In the genomic region with DNA sequence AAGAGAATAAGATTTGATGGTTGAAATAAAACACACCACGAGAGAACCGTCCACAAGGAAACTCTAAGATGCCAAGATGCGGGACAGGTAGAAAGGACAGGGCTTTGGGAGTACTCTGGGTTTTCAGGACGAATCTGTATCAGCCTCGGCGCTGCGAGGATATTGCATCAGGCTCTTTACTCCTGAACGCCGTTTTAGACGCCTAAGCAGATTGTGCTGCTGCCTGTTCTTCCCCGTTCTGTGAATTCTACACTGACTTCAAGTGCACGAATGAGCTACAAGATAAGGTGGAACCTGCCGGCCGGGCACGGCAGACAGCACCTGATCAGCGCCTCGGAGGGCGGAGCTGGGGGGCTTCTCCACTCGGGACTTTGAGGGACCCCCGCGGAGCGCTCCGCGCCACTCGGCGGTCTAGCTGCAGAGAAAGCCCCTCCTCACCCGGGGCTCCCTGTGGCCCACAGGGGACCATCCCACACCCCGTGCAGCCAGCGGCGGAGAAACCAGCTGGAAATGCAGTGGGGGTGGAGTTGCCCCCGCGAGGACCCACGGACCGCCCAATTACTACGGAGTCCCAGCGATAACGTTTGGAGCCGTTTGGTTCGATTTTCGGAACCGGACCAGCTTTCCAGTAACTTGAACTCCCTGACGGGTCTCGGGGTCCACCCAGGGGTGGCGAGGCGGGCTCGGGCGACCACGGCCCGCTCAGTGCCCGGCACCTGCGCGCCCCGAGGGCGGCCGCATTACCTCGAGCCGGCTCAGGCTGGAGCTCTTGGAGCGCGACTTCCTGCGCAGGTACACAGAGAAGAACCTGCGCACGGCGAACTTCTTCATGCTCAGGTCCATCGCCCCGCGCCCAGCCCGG, we compare ENCODE assay signal across 8 cellular contexts. TPM values are rescaled to one million over a fixed set of nuclear protein-coding genes. Genes with fewer than 3 reads are reported as not detected.
DNase-seq lines count a peak whose midpoint lies in the region; ATAC-seq and TF ChIP-seq lines count a peak whose summit lies in the region.

No MANE protein-coding gene starts in this region.

- H3K9me3 ChIP-seq in HCT116 (ENCODE audit: control insufficient read depth in 1 of 2, insufficient read depth in 1 of 2, low read depth in 1 of 2, low read length in 2 of 2): no peaks in the 10 kb centered on the region

- no peaks in the 10 kb centered on the region for H3K36me3 ChIP-seq in HCT116 (ENCODE audit: control insufficient read depth in 1 of 2, insufficient read depth in 2 of 2, low read length in 2 of 2)

- H3K4me1 Mint-ChIP-seq in activated T-helper 17 cell treated with anti-CD3 and anti-CD28 coated beads, Interleukin-2, amount 50 U/mL, for 72 hours: peaks cover 11% of the 10 kb centered on the region
- H3K4me1 Mint-ChIP-seq in osteocyte (ENCODE audit: unreplicated experiment): peaks cover 55% of the 10 kb centered on the region

- peak overlapping the region; percentile 89 for H3K4me2 ChIP-seq in HCT116 (ENCODE audit: low read length)

- BruUV-seq in HCT116 (replicated peaks; lab: Mats Ljungman, UMichigan): no TSS peak

- TF ChIP-seq CTCF in HCT116 (IDR thresholded peaks at IDR 0.05 in 2 of 3, conservative IDR thresholded peaks at IDR 0.05 in 1 of 3; ENCODE audit: borderline replicate concordance in 1 of 3, insufficient read depth in 1 of 3, low read depth in 2 of 3, low read length in 2 of 3): no peak
- no peak for TF ChIP-seq CTCF in foreskin fibroblast (IDR thresholded peaks at IDR 0.05; ENCODE audit: low read depth, low read length)
- no peak for TF ChIP-seq CTCF in osteocyte (IDR thresholded peaks at IDR 0.05)

- intact Hi-C loops in HCT116 (cut with micrococcal nuclease): loop anchor here (5.0 kb wide), 2 partner anchors 94 to 109 kb away; no protein-coding TSS in a partner anchor

- TF ChIP-seq POLR2A in HCT116 (IDR thresholded peaks at IDR 0.05; ENCODE audit: borderline replicate concordance, extremely low read depth, insufficient read depth, insufficient read length): no peak

- H3K4me3 ChIP-seq in HCT116 (replicated peaks in 1 of 2; ENCODE audit: low read depth in 1 of 2, low read length in 2 of 2): peak overlapping the region; percentile 48 to 64
- peak overlapping the region; percentile 83 for H3K4me3 ChIP-seq in foreskin fibroblast (ENCODE audit: low read depth in 1 of 2, low read length in 2 of 2)

- H3K4me3 Mint-ChIP-seq in activated T-helper 17 cell treated with anti-CD3 and anti-CD28 coated beads, Interleukin-2, amount 50 U/mL, for 72 hours: peak overlapping the region; percentile 84
- H3K4me3 Mint-ChIP-seq in osteocyte (ENCODE audit: unreplicated experiment): peak overlapping the region; percentile 81

- H3K9me2 ChIP-seq in HCT116 (ENCODE audit: insufficient read depth): no peaks in the 10 kb centered on the region

- no peaks in the 10 kb centered on the region for H4K20me1 ChIP-seq in HCT116 (ENCODE audit: insufficient read depth)

- CTCF ChIA-PET in HCT116 (lab: Charles Lee): no interaction called here

- TF ChIP-seq RAD21 in HCT116 (IDR thresholded peaks at IDR 0.05; ENCODE audit: low read depth): no peak

- peak overlapping the region; percentile 52 for H3K9ac ChIP-seq in HCT116 (ENCODE audit: low read length)

- no peak overlapping the region for H3K27ac Mint-ChIP-seq in activated T-helper 17 cell treated with anti-CD3 and anti-CD28 coated beads, Interleukin-2, amount 50 U/mL, for 72 hours
- peak overlapping the region; percentile 93 for H3K27ac Mint-ChIP-seq in osteocyte (ENCODE audit: unreplicated experiment)

- peaks cover 26% of the 10 kb centered on the region for H3K27me3 Mint-ChIP-seq in activated T-helper 17 cell treated with anti-CD3 and anti-CD28 coated beads, Interleukin-2, amount 50 U/mL, for 72 hours
- no peaks in the 10 kb centered on the region for H3K27me3 Mint-ChIP-seq in osteocyte (ENCODE audit: unreplicated experiment)

- H3K36me3 Mint-ChIP-seq in activated T-helper 17 cell treated with anti-CD3 and anti-CD28 coated beads, Interleukin-2, amount 50 U/mL, for 72 hours (ENCODE audit: low read depth): no peaks in the 10 kb centered on the region
- H3K36me3 Mint-ChIP-seq in osteocyte (ENCODE audit: unreplicated experiment): no peaks in the 10 kb centered on the region

- peaks cover 9 to 32% of the 10 kb centered on the region in 2 experiments; a peak in 3 of 4 replicates for H3K4me1 ChIP-seq in HCT116 (ENCODE audit: control insufficient read depth in 1 of 2, insufficient read depth in 2 of 2, low read length in 2 of 2)

- peak overlapping the region; percentile 29; the same call in 1 of the 2 replicates for H3K27ac ChIP-seq in HCT116 (ENCODE audit: low read depth, low read length)

- peak; percentile 53 for DNase-seq in DMS79 (lab: John Stamatoyannopoulos, UW)
- DNase-seq in HCT116 (ENCODE audit: low read depth, low spot score): no peak
- DNase-seq in NCI-H226: peak; percentile 14
- DNase-seq in foreskin fibroblast: peak in 1 of 2 donors; percentile 67
- no peak for DNase-seq in osteocyte (ENCODE audit: extremely low spot score, unreplicated experiment)
- no peak for DNase-seq in T1000 (lab: John Stamatoyannopoulos, UW)

- H2AFZ ChIP-seq in HCT116 (ENCODE audit: low read depth, low read length, poor library complexity, severe bottlenecking): no peak overlapping the region

- ATAC-seq in HCT116 (peak; percentile 19), HG02642 (IDR thresholded peaks at IDR 0.05; ENCODE audit: poor library complexity, unreplicated experiment) (no peak)
- ATAC-seq in activated T-helper 17 cell treated with anti-CD3 and anti-CD28 coated beads, Interleukin-2, amount 50 U/mL, for 72 hours (replicated peaks): peak; percentile 4

- POLR2A ChIA-PET in HCT116 (lab: Charles Lee): no interaction called here

- RAD21 ChIA-PET in HCT116 (lab: Charles Lee; ENCODE audit: low non-redundant PET in 1 of 2, low total read pairs in 2 of 2, uncharacterized antibody in 2 of 2, unreplicated experiment in 2 of 2): no interaction called here

- H3K79me2 ChIP-seq in HCT116 (ENCODE audit: insufficient read depth, low read length): no peaks in the 10 kb centered on the region

- H3K9me3 Mint-ChIP-seq in activated T-helper 17 cell treated with anti-CD3 and anti-CD28 coated beads, Interleukin-2, amount 50 U/mL, for 72 hours: no peaks in the 10 kb centered on the region
- no peaks in the 10 kb centered on the region for H3K9me3 Mint-ChIP-seq in osteocyte (ENCODE audit: unreplicated experiment)

- no peaks in the 10 kb centered on the region for H3K27me3 ChIP-seq in HCT116 (ENCODE audit: insufficient read depth, low read length)

TF ChIP-seq in HCT116, 20 proteins besides CTCF, POLR2A, EP300 and RAD21:
- TF ChIP-seq, protein P1, sequence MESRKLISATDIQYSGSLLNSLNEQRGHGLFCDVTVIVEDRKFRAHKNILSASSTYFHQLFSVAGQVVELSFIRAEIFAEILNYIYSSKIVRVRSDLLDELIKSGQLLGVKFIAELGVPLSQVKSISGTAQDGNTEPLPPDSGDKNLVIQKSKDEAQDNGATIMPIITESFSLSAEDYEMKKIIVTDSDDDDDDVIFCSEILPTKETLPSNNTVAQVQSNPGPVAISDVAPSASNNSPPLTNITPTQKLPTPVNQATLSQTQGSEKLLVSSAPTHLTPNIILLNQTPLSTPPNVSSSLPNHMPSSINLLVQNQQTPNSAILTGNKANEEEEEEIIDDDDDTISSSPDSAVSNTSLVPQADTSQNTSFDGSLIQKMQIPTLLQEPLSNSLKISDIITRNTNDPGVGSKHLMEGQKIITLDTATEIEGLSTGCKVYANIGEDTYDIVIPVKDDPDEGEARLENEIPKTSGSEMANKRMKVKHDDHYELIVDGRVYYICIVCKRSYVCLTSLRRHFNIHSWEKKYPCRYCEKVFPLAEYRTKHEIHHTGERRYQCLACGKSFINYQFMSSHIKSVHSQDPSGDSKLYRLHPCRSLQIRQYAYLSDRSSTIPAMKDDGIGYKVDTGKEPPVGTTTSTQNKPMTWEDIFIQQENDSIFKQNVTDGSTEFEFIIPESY (IDR thresholded peaks at IDR 0.05; ENCODE audit: extremely low read depth, insufficient replicate concordance, low read length): no peak
- TF ChIP-seq MAX (IDR thresholded peaks at IDR 0.05) (no peak), SIN3A (IDR thresholded peaks at IDR 0.05; ENCODE audit: low read depth) (no peak), ATF3 (IDR thresholded peaks at IDR 0.05) (no peak)

RNA-seq across cellular contexts. Expression of gene RPS6KA2, which starts 0.6 kb away (rescaled TPM):
- 8.5 TPM for total RNA-seq in HCT116 (2021; ENCODE audit: unreplicated experiment)
- polyA plus RNA-seq in HCT116 (2012): 4.9 and 5.5 TPM in 2 replicates
- 1 to 10 TPM; 1.3 to 1.5 TPM for total RNA-seq in activated T-helper 17 cell treated with anti-CD3 and anti-CD28 coated beads, Interleukin-2, amount 50 U/mL, for 72 hours
- total RNA-seq in osteocyte: 89.9 and 102 TPM in 2 replicates

RNA-seq across cellular contexts. Expression of gene RAMACL, which starts 39.9 kb away (rescaled TPM):
- 0.15 TPM for total RNA-seq in HCT116 (2021; ENCODE audit: unreplicated experiment)
- 0.05 and 0.08 TPM in 2 replicates for polyA plus RNA-seq in HCT116 (2012)
- under 1 TPM; 0.28 to 0.32 TPM for total RNA-seq in activated T-helper 17 cell treated with anti-CD3 and anti-CD28 coated beads, Interleukin-2, amount 50 U/mL, for 72 hours
- total RNA-seq in osteocyte: 2.5 and 3.6 TPM in 2 replicates

Comparison
In these comparisons a context has a peak if more than half of its experiments do, and no peak if none do; other contexts are left out.
1. DNase-seq: peak in DMS79 (single experiment) and NCI-H226 (single experiment); none in HCT116 (single experiment), osteocyte (single experiment) and T1000 (single experiment).